ENCODE assay signal across 2 cellular contexts in the genomic region with DNA sequence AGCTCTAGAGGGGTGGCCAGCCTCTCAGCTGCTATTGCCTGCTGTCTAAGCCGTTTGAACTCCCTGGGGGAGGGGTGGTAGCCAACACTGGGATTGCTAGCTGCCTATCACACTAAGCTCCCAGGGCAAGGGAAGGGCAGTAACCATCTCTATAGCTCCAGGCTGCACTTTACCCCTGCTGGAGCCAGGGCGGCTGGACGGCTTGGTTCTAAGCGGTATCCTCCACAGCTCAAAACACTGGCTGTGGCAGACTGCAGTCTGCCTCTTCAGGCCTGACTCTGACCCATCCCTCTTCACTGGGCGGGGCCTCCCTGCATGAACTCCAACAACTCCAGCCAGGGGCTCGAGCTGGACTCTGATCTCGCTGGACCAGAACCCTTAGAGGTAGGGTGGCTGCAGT.
TF ChIP-seq lines count a peak whose summit lies in the region.

No MANE protein-coding gene starts in this region.

TF ChIP-seq in HepG2, 621 proteins besides CTCF, POLR2A, EP300 and RAD21 (continues in another document):
- TF ChIP-seq ZNF292 (CRISPR knock-in tag; IDR thresholded peaks at IDR 0.05; ENCODE audit: borderline replicate concordance, low read depth) (peak; percentile 61; the same call in 1 of the 2 replicates), ZNF501 (CRISPR knock-in tag; IDR thresholded peaks at IDR 0.05) (0 out of 2 replicates have a peak, but pooled peaks have one; percentile 54), ZNF792 (CRISPR knock-in tag; IDR thresholded peaks at IDR 0.05) (peak; percentile 63; the same call in 1 of the 2 replicates), RXRA (CRISPR knock-in tag; IDR thresholded peaks at IDR 0.05) (0 out of 2 replicates have a peak, but pooled peaks have one; percentile 14), HNF4G (IDR thresholded peaks at IDR 0.05; ENCODE audit: borderline replicate concordance, low read depth, low read length) (0 out of 2 replicates have a peak, but pooled peaks have one; percentile 22), HNF4G (CRISPR knock-in tag; IDR thresholded peaks at IDR 0.05; ENCODE audit: borderline replicate concordance, low read depth) (no peak), IRX3 (CRISPR knock-in tag; IDR thresholded peaks at IDR 0.05; ENCODE audit: borderline replicate concordance, low read depth) (no peak), CHD4 (IDR thresholded peaks at IDR 0.05; ENCODE audit: borderline replicate concordance, low read length) (no peak), TBP (CRISPR knock-in tag; IDR thresholded peaks at IDR 0.05) (no peak), WIZ (CRISPR knock-in tag; IDR thresholded peaks at IDR 0.05) (no peak), ZMYM4 (CRISPR knock-in tag; IDR thresholded peaks at IDR 0.05) (peak; percentile 40; the same call in 1 of the 2 replicates), NFKB2 (CRISPR knock-in tag; IDR thresholded peaks at IDR 0.05; ENCODE audit: borderline replicate concordance) (peak; percentile 40; the same call in 1 of the 2 replicates)
- TF ChIP-seq, protein P1, sequence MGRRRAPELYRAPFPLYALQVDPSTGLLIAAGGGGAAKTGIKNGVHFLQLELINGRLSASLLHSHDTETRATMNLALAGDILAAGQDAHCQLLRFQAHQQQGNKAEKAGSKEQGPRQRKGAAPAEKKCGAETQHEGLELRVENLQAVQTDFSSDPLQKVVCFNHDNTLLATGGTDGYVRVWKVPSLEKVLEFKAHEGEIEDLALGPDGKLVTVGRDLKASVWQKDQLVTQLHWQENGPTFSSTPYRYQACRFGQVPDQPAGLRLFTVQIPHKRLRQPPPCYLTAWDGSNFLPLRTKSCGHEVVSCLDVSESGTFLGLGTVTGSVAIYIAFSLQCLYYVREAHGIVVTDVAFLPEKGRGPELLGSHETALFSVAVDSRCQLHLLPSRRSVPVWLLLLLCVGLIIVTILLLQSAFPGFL (CRISPR knock-in tag; IDR thresholded peaks at IDR 0.05), result no peak
- TF ChIP-seq, protein P2, sequence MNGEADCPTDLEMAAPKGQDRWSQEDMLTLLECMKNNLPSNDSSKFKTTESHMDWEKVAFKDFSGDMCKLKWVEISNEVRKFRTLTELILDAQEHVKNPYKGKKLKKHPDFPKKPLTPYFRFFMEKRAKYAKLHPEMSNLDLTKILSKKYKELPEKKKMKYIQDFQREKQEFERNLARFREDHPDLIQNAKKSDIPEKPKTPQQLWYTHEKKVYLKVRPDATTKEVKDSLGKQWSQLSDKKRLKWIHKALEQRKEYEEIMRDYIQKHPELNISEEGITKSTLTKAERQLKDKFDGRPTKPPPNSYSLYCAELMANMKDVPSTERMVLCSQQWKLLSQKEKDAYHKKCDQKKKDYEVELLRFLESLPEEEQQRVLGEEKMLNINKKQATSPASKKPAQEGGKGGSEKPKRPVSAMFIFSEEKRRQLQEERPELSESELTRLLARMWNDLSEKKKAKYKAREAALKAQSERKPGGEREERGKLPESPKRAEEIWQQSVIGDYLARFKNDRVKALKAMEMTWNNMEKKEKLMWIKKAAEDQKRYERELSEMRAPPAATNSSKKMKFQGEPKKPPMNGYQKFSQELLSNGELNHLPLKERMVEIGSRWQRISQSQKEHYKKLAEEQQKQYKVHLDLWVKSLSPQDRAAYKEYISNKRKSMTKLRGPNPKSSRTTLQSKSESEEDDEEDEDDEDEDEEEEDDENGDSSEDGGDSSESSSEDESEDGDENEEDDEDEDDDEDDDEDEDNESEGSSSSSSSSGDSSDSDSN (CRISPR knock-in tag; IDR thresholded peaks at IDR 0.05), result peak; percentile 45; the same call in 1 of the 2 replicates
- TF ChIP-seq, protein P3, sequence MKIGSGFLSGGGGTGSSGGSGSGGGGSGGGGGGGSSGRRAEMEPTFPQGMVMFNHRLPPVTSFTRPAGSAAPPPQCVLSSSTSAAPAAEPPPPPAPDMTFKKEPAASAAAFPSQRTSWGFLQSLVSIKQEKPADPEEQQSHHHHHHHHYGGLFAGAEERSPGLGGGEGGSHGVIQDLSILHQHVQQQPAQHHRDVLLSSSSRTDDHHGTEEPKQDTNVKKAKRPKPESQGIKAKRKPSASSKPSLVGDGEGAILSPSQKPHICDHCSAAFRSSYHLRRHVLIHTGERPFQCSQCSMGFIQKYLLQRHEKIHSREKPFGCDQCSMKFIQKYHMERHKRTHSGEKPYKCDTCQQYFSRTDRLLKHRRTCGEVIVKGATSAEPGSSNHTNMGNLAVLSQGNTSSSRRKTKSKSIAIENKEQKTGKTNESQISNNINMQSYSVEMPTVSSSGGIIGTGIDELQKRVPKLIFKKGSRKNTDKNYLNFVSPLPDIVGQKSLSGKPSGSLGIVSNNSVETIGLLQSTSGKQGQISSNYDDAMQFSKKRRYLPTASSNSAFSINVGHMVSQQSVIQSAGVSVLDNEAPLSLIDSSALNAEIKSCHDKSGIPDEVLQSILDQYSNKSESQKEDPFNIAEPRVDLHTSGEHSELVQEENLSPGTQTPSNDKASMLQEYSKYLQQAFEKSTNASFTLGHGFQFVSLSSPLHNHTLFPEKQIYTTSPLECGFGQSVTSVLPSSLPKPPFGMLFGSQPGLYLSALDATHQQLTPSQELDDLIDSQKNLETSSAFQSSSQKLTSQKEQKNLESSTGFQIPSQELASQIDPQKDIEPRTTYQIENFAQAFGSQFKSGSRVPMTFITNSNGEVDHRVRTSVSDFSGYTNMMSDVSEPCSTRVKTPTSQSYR (CRISPR knock-in tag; IDR thresholded peaks at IDR 0.05; ENCODE audit: borderline replicate concordance), result peak; percentile 78
- TF ChIP-seq, protein P4, sequence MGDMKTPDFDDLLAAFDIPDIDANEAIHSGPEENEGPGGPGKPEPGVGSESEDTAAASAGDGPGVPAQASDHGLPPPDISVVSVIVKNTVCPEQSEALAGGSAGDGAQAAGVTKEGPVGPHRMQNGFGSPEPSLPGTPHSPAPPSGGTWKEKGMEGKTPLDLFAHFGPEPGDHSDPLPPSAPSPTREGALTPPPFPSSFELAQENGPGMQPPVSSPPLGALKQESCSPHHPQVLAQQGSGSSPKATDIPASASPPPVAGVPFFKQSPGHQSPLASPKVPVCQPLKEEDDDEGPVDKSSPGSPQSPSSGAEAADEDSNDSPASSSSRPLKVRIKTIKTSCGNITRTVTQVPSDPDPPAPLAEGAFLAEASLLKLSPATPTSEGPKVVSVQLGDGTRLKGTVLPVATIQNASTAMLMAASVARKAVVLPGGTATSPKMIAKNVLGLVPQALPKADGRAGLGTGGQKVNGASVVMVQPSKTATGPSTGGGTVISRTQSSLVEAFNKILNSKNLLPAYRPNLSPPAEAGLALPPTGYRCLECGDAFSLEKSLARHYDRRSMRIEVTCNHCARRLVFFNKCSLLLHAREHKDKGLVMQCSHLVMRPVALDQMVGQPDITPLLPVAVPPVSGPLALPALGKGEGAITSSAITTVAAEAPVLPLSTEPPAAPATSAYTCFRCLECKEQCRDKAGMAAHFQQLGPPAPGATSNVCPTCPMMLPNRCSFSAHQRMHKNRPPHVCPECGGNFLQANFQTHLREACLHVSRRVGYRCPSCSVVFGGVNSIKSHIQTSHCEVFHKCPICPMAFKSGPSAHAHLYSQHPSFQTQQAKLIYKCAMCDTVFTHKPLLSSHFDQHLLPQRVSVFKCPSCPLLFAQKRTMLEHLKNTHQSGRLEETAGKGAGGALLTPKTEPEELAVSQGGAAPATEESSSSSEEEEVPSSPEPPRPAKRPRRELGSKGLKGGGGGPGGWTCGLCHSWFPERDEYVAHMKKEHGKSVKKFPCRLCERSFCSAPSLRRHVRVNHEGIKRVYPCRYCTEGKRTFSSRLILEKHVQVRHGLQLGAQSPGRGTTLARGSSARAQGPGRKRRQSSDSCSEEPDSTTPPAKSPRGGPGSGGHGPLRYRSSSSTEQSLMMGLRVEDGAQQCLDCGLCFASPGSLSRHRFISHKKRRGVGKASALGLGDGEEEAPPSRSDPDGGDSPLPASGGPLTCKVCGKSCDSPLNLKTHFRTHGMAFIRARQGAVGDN (CRISPR knock-in tag; IDR thresholded peaks at IDR 0.05), result peak; percentile 34; the same call in 1 of the 2 replicates

TF ChIP-seq in H1, 55 proteins besides CTCF, POLR2A, EP300 and RAD21:
- TF ChIP-seq BCL11A (IDR thresholded peaks at IDR 0.05; ENCODE audit: low read depth in 2 of 2, low read length in 2 of 2) (no peak), SAP30 (IDR thresholded peaks at IDR 0.05; ENCODE audit: insufficient read depth, insufficient replicate concordance, low read length) (no peak), CHD2 (IDR thresholded peaks at IDR 0.05; ENCODE audit: low read length) (no peak), CREB1 (IDR thresholded peaks at IDR 0.05) (no peak), CHD1 (IDR thresholded peaks at IDR 0.05; ENCODE audit: low read depth, low read length) (no peak), SUZ12 (IDR thresholded peaks at IDR 0.05; ENCODE audit: low read length) (no peak), YY1 (IDR thresholded peaks at IDR 0.05; ENCODE audit: low read depth, low read length) (no peak)
- TF ChIP-seq, protein P5, sequence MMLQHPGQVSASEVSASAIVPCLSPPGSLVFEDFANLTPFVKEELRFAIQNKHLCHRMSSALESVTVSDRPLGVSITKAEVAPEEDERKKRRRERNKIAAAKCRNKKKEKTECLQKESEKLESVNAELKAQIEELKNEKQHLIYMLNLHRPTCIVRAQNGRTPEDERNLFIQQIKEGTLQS (IDR thresholded peaks at IDR 0.05; ENCODE audit: insufficient read depth, low read depth, low read length), result no peak
